Comparison of ENCODE assay signal across 7 cellular contexts in genomic region chr1:98048234-98048633, GRCh38.
A peak's percentile ranks its signal among the peaks of the same experiment; 100 is the strongest.
DNase-seq lines count a peak whose midpoint lies in the region; ATAC-seq lines count a peak whose summit lies in the region.

No MANE protein-coding gene starts in this region.

- peak; percentile 63 for DNase-seq in HT1080 (ENCODE audit: low read depth)
- DNase-seq in SW480 (ENCODE audit: low spot score), result peak; percentile 27
- DNase-seq in anterior cingulate cortex (lab: John Stamatoyannopoulos, UW), result peak in 49 of 58 donors; percentile 18 to 81 (median 57)
- DNase-seq in hepatic stellate cell (ENCODE audit: low spot score), result peak; percentile 74
- DNase-seq in retina, result peak; percentile 81
- DNase-seq in GF-D8 (lab: John Stamatoyannopoulos, UW), result no peak

- peak; percentile 58 for ATAC-seq in GM18873 (IDR thresholded peaks at IDR 0.05; ENCODE audit: low FRiP score, unreplicated experiment)
